Comparison of ENCODE assay signal across 8 cellular contexts in genomic region chr21:44914176-44914874, GRCh38. TPM values are rescaled to one million over a fixed set of nuclear protein-coding genes. Genes with fewer than 3 reads are reported as not detected.
A peak's percentile ranks its signal among the peaks of the same experiment; 100 is the strongest.
DNase-seq lines count a peak whose midpoint lies in the region; ATAC-seq, FAIRE-seq and TF ChIP-seq lines count a peak whose summit lies in the region.
"Had no signal": no experiment of that assay in that cellular context is flagged by ENCODE, and none has a peak within 500 bp of the region (broad histone marks: within the 10 kb centered on the region; RNA-seq: fewer than 3 reads in every experiment).

No MANE protein-coding gene starts in this region.

- DNase-seq in Panc1 (ENCODE audit: low read depth, low spot score) = no peak
- no peak for DNase-seq in K562 (ENCODE audit: extremely low read depth in 1 of 4, low spot score in 3 of 4)
- DNase-seq in stimulated activated naive CD4-positive, alpha-beta T cell (lab: John Stamatoyannopoulos, UW) = peak in 4 of 6 experiments; percentile 23 to 60 (median 40)
- no peak for DNase-seq in cerebellar cortex (ENCODE audit: low spot score)
- no peak for DNase-seq in brain microvascular endothelial cell

- 0 out of 2 replicates have a peak overlapping the region, but pooled peaks have one; percentile 30 for H2AFZ ChIP-seq in K562 (ENCODE audit: low read depth, low read length)

- no peak for FAIRE-seq in K562 (lab: Jason Lieb, UNC)

- CTCF ChIA-PET in Panc1 (lab: Charles Lee) (no interaction called here), K562 (lab: Yijun Ruan, JAX; ENCODE audit: low intra/inter-chr PET ratio) (interaction anchor here (1.3 kb wide), 1 partner anchor 121 kb away, joined by 4 read pairs; no protein-coding TSS in a partner anchor)

- ATAC-seq in GM21423 (IDR thresholded peaks at IDR 0.05; ENCODE audit: unreplicated experiment) (peak; percentile 58), Panc1 (no peak), K562 (no peak), GM19397 (IDR thresholded peaks at IDR 0.05; ENCODE audit: unreplicated experiment) (no peak)

- no peak for TF ChIP-seq EP300 in K562 (IDR thresholded peaks at IDR 0.05; ENCODE audit: low read length)

- no peak overlapping the region for H3K4me2 ChIP-seq in K562 (ENCODE audit: insufficient read depth, low read length)

- intact Hi-C loops in Panc1 (cut with micrococcal nuclease; ENCODE audit: unreplicated experiment) = no loop called here
- intact Hi-C loops in K562 (cut with micrococcal nuclease) = no loop called here

- no peak overlapping the region for H3K9ac ChIP-seq in K562 (ENCODE audit: insufficient read depth in 1 of 2, low read depth in 2 of 2, low read length in 2 of 2)

- no peaks in the 10 kb centered on the region for H3K79me2 ChIP-seq in K562 (ENCODE audit: control insufficient read depth, insufficient read depth, low read length)

- TF ChIP-seq CTCF in Panc1 (IDR thresholded peaks at IDR 0.05) = no peak
- TF ChIP-seq CTCF in K562 (IDR thresholded peaks at IDR 0.05 in 2 of 3, conservative IDR thresholded peaks at IDR 0.05 in 1 of 3; ENCODE audit: insufficient read depth in 2 of 3, low read depth in 1 of 3, low read length in 3 of 3) = no peak
- TF ChIP-seq CTCF in brain microvascular endothelial cell (IDR thresholded peaks at IDR 0.05; ENCODE audit: low read depth, low read length, missing control alignments) = no peak

- in situ Hi-C loops in Panc1 (cut with HindIII; ENCODE audit: low pct_unique_long_range_greater_than_20kb, low sequenced_read_pairs) (no loop called here), K562 (cut with MboI) (no loop called here), brain microvascular endothelial cell (cut with HindIII; ENCODE audit: low pct_ligation_motif_present, low sequenced_read_pairs) (no loop called here)

- H3K9me3 ChIP-seq in Panc1 (ENCODE audit: control insufficient read depth, insufficient read depth, low read depth, low read length) (no peaks in the 10 kb centered on the region), K562 (replicated peaks; ENCODE audit: control insufficient read depth, insufficient read depth, low read depth, low read length) (no peaks in the 10 kb centered on the region)
- H3K9me3 ChIP-seq: psoas muscle had no signal

- no peak for TF ChIP-seq RAD21 in K562 (CRISPR knock-in tag; conservative IDR thresholded peaks at IDR 0.05 in 1 of 2, IDR thresholded peaks at IDR 0.05 in 1 of 2)

- no peaks in the 10 kb centered on the region; the same call in 1 of the 2 replicates for H4K20me1 ChIP-seq in K562 (replicated peaks; ENCODE audit: control insufficient read depth, insufficient read depth, low read length)

- WGBS in K562 (ENCODE audit: insufficient coverage, low coverage, missing lambda C conversion rate) = 50% methylated on average over 17 of the region's 18 CpGs

- no peaks in the 10 kb centered on the region for H3K27me3 ChIP-seq in Panc1 (ENCODE audit: control insufficient read depth, insufficient read depth, low read length)
- H3K27me3 ChIP-seq in K562 (ENCODE audit: control insufficient read depth in 2 of 2, insufficient read depth in 2 of 2, low read length in 2 of 2) = peaks cover 3 to 33% of the 10 kb centered on the region in 2 experiments; a peak in 4 of 5 replicates
- peaks cover 35% of the 10 kb centered on the region for H3K27me3 ChIP-seq in brain microvascular endothelial cell (replicated peaks)

- H3K4me3 ChIP-seq in Panc1 (ENCODE audit: low read depth in 2 of 2, low read length in 2 of 2) = peak overlapping the region in 1 of 2 experiments; percentile 47; a peak in 2 of 4 replicates
- H3K4me3 ChIP-seq in K562 = no peak overlapping the region
- H3K4me3 ChIP-seq in brain microvascular endothelial cell (ENCODE audit: low read depth, low read length) = no peak overlapping the region
- H3K4me3 ChIP-seq: psoas muscle had no signal

- H3K36me3 ChIP-seq in Panc1 (ENCODE audit: control insufficient read depth, insufficient read depth, low read length) = no peaks in the 10 kb centered on the region
- H3K36me3 ChIP-seq in K562 (ENCODE audit: control insufficient read depth, insufficient read depth, low read length) = no peaks in the 10 kb centered on the region
- no peaks in the 10 kb centered on the region for H3K36me3 ChIP-seq in brain microvascular endothelial cell (replicated peaks)

- BruUV-seq in Panc1 (replicated peaks; lab: Mats Ljungman, UMichigan) (no TSS peak), K562 (replicated peaks; lab: Mats Ljungman, UMichigan) (no TSS peak)

- peaks cover 39% of the 10 kb centered on the region for H3K4me1 ChIP-seq in Panc1 (ENCODE audit: control insufficient read depth, insufficient read depth, low read length)
- H3K4me1 ChIP-seq in K562 (replicated peaks in 1 of 2; ENCODE audit: control insufficient read depth in 2 of 2, insufficient read depth in 2 of 2, low read length in 2 of 2) = peaks cover 0 to 46% of the 10 kb centered on the region in 2 experiments; a peak in 2 of 5 replicates

- TF ChIP-seq POLR2A in K562 (conservative IDR thresholded peaks at IDR 0.05) = no peak

- H3K9me1 ChIP-seq in K562 (ENCODE audit: control insufficient read depth, insufficient read depth, low read length) = no peaks in the 10 kb centered on the region

- POLR2A ChIA-PET in Panc1 (lab: Charles Lee) = interaction anchor here (0.7 to 0.9 kb wide), 2 partner anchors 13 to 22 kb away, joined by 4 to 15 read pairs; no protein-coding TSS in a partner anchor
- POLR2A ChIA-PET in K562 (lab: Yijun Ruan, JAX) = interaction anchor here (0.6 kb wide), 1 partner anchor 881 kb away, joined by 3 read pairs; no protein-coding TSS in a partner anchor

- H3K27ac ChIP-seq in Panc1 (ENCODE audit: low read length) = peak overlapping the region; percentile 78
- no peak overlapping the region for H3K27ac ChIP-seq in K562 (ENCODE audit: extremely low read depth, low read depth, low read length)
- no peak overlapping the region for H3K27ac ChIP-seq in brain microvascular endothelial cell
- H3K27ac ChIP-seq: psoas muscle had no signal

RNA-seq across cellular contexts. Expression of gene ITGB2, which starts 6.4 kb away (rescaled TPM):
- total RNA-seq in Panc1 (2021; ENCODE audit: unreplicated experiment) = 3.0 TPM
- polyA plus RNA-seq in Panc1 (2012; ENCODE audit: insufficient read length) = 3.4 TPM
- total RNA-seq in K562 (2011; cell fraction: chromatin; rRNA removed; ENCODE audit: low replicate concordance) = 0.69 and 1.4 TPM in 2 replicates
- total RNA-seq in K562 (2011; cell fraction: nucleolus; rRNA removed) = 1.0 and 1.3 TPM in 2 replicates
- 0.23 and 0.29 TPM in 2 replicates for total RNA-seq in K562 (2011; cell fraction: nucleoplasm; rRNA removed)
- total RNA-seq in K562 (2014; rRNA removed) = 0.78 and 1.0 TPM in 2 replicates
- 0.07 and 0.22 TPM in 2 replicates for total RNA-seq in K562 (2014; rRNA removed; fragmentation: Illumina TruSeq; extraction: Trizol)
- 0.49 and 0.51 TPM in 2 replicates for total RNA-seq in K562 (2015; rRNA removed; fragmentation: Illumina TruSeq; extraction: Trizol)
- total RNA-seq in K562 (2021) = 1.2 and 1.3 TPM in 2 replicates
- 0.20 and 1.6 TPM in 2 replicates for polyA plus RNA-seq in K562 (2011; rRNA removed)
- polyA plus RNA-seq in K562 (2011; cell fraction: cytosol; rRNA removed) = 0.33 and 1.3 TPM in 2 replicates
- 2.0 and 3.1 TPM in 2 replicates for polyA plus RNA-seq in K562 (2011; cell fraction: nucleus; rRNA removed)
- 0.77 and 5.1 TPM in 2 replicates for polyA plus RNA-seq in K562 (2012)
- polyA plus RNA-seq in K562 (2014; fragmentation: Illumina TruSeq; extraction: Trizol) = 0.24 and 0.25 TPM in 2 replicates
- not detected for polyA plus RNA-seq in K562 (2014; fragmentation: Nextera tagmentation; extraction: Ambion mirVana)
- 0.57 and 0.60 TPM in 2 replicates for polyA plus RNA-seq in K562 (2014; rRNA removed)
- polyA minus RNA-seq in K562 (2011; rRNA and poly(A)+ RNA removed) = 0.04 and 0.57 TPM in 2 replicates
- polyA minus RNA-seq in K562 (2011; cell fraction: cytosol; rRNA and poly(A)+ RNA removed) = 1.0 and 4.8 TPM in 2 replicates
- polyA minus RNA-seq in K562 (2011; cell fraction: nucleus; rRNA and poly(A)+ RNA removed) = 0.27 and 1.8 TPM in 2 replicates

RNA-seq across cellular contexts. Expression of gene SLX9, which starts 25.5 kb away (rescaled TPM):
- 50.9 TPM for total RNA-seq in Panc1 (2021; ENCODE audit: unreplicated experiment)
- polyA plus RNA-seq in Panc1 (2012; ENCODE audit: insufficient read length) = 59.8 TPM
- total RNA-seq in K562 (2011; cell fraction: chromatin; rRNA removed; ENCODE audit: low replicate concordance) = 18.9 and 29.0 TPM in 2 replicates
- total RNA-seq in K562 (2011; cell fraction: nucleolus; rRNA removed) = 22.8 and 25.7 TPM in 2 replicates
- 14.8 and 16.0 TPM in 2 replicates for total RNA-seq in K562 (2011; cell fraction: nucleoplasm; rRNA removed)
- 65.2 and 66.8 TPM in 2 replicates for total RNA-seq in K562 (2014; rRNA removed)
- total RNA-seq in K562 (2014; rRNA removed; fragmentation: Illumina TruSeq; extraction: Trizol) = 11.2 and 14.8 TPM in 2 replicates
- 18.5 and 20.3 TPM in 2 replicates for total RNA-seq in K562 (2015; rRNA removed; fragmentation: Illumina TruSeq; extraction: Trizol)
- total RNA-seq in K562 (2021) = 71.2 and 75.5 TPM in 2 replicates
- 13.5 and 16.5 TPM in 2 replicates for polyA plus RNA-seq in K562 (2011; rRNA removed)
- 14.3 and 38.6 TPM in 2 replicates for polyA plus RNA-seq in K562 (2011; cell fraction: cytosol; rRNA removed)
- polyA plus RNA-seq in K562 (2011; cell fraction: nucleus; rRNA removed) = 10.2 and 19.3 TPM in 2 replicates
- 34.2 and 36.9 TPM in 2 replicates for polyA plus RNA-seq in K562 (2012)
- polyA plus RNA-seq in K562 (2014; fragmentation: Illumina TruSeq; extraction: Trizol) = 8.2 and 18.9 TPM in 2 replicates
- 1 to 10 TPM; 1.2 to 1.8 TPM for polyA plus RNA-seq in K562 (2014; fragmentation: Nextera tagmentation; extraction: Ambion mirVana)
- polyA plus RNA-seq in K562 (2014; rRNA removed) = 54.4 and 60.2 TPM in 2 replicates
- polyA minus RNA-seq in K562 (2011; rRNA and poly(A)+ RNA removed) = 16.0 and 22.8 TPM in 2 replicates
- 25.3 and 31.3 TPM in 2 replicates for polyA minus RNA-seq in K562 (2011; cell fraction: cytosol; rRNA and poly(A)+ RNA removed)
- 3.8 and 5.3 TPM in 2 replicates for polyA minus RNA-seq in K562 (2011; cell fraction: nucleus; rRNA and poly(A)+ RNA removed)

RNA-seq across cellular contexts. Expression of gene PTTG1IP, which starts 40.8 kb away (rescaled TPM):
- 226 TPM for total RNA-seq in Panc1 (2021; ENCODE audit: unreplicated experiment)
- 169 TPM for polyA plus RNA-seq in Panc1 (2012; ENCODE audit: insufficient read length)
- total RNA-seq in K562 (2011; cell fraction: chromatin; rRNA removed; ENCODE audit: low replicate concordance) = 109 and 139 TPM in 2 replicates
- total RNA-seq in K562 (2011; cell fraction: nucleolus; rRNA removed) = 131 and 151 TPM in 2 replicates
- 146 and 174 TPM in 2 replicates for total RNA-seq in K562 (2011; cell fraction: nucleoplasm; rRNA removed)
- 85.4 and 97.6 TPM in 2 replicates for total RNA-seq in K562 (2014; rRNA removed)
- 65.7 and 66.2 TPM in 2 replicates for total RNA-seq in K562 (2014; rRNA removed; fragmentation: Illumina TruSeq; extraction: Trizol)
- 92.9 and 98.7 TPM in 2 replicates for total RNA-seq in K562 (2015; rRNA removed; fragmentation: Illumina TruSeq; extraction: Trizol)
- 99.3 and 99.5 TPM in 2 replicates for total RNA-seq in K562 (2021)
- 92.4 and 138 TPM in 2 replicates for polyA plus RNA-seq in K562 (2011; rRNA removed)
- 79.9 and 115 TPM in 2 replicates for polyA plus RNA-seq in K562 (2011; cell fraction: cytosol; rRNA removed)
- 69.1 and 123 TPM in 2 replicates for polyA plus RNA-seq in K562 (2011; cell fraction: nucleus; rRNA removed)
- polyA plus RNA-seq in K562 (2012) = 77.4 and 167 TPM in 2 replicates
- 77.0 and 77.8 TPM in 2 replicates for polyA plus RNA-seq in K562 (2014; fragmentation: Illumina TruSeq; extraction: Trizol)
- 1 to 10 TPM; 5.0 to 9.2 TPM for polyA plus RNA-seq in K562 (2014; fragmentation: Nextera tagmentation; extraction: Ambion mirVana)
- polyA plus RNA-seq in K562 (2014; rRNA removed) = 82.4 and 86.9 TPM in 2 replicates
- 54.1 and 70.2 TPM in 2 replicates for polyA minus RNA-seq in K562 (2011; rRNA and poly(A)+ RNA removed)
- polyA minus RNA-seq in K562 (2011; cell fraction: cytosol; rRNA and poly(A)+ RNA removed) = 69.1 and 114 TPM in 2 replicates
- 17.4 and 40.2 TPM in 2 replicates for polyA minus RNA-seq in K562 (2011; cell fraction: nucleus; rRNA and poly(A)+ RNA removed)

Comparison
In these comparisons a context has a peak if more than half of its experiments do, and no peak if none do; other contexts are left out.
1. DNase-seq: peak in stimulated activated naive CD4-positive, alpha-beta T cell (4 of 6); none in Panc1 (single experiment), K562 (0 of 4), cerebellar cortex (single experiment) and brain microvascular endothelial cell (single experiment).